ENCODE assay signal across 22 cellular contexts in the genomic region with DNA sequence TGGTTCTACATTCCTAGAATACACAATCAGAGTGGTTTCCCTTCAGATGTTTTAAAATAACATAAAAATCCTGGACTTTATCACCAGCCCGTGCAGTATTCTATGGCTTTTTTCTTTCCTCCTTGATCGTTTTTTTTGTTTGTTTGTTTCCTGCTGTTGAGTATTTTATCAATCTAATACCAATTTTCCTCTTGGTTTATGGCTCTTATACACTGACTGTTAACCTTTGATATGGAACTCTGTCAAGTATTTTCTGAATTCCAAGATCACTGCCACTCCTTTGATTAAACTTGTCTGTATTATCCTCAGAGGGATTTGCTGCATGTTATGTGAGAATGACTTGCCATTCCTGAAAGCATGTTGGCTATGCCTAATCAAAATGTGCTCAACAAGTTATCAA.
"Had no signal": no experiment of that assay in that cellular context is flagged by ENCODE, and none has a peak within 500 bp of the region (broad histone marks: within the 10 kb centered on the region; RNA-seq: fewer than 3 reads in every experiment).

No MANE protein-coding gene starts in this region.

- H3K9me3 Mint-ChIP-seq: activated T-helper 1 cell treated with anti-CD3 and anti-CD28 coated beads, Interleukin-12 subunit alpha, Interleukin-12 subunit beta, Interleukin-2, Interleukin-4 antibody, amounts not matched to agents 30 ng/mL and 10 ng/mL and 1 ng/mL, durations not matched to agents 14 hours and 24 hours and 36 hours; neural crest cell; stimulated activated naive CD8-positive, alpha-beta T cell treated with anti-CD3 and anti-CD28 coated beads, Interleukin-15, Interleukin-2, amounts not matched to agents 100 ng/mL and 50 ng/mL, for 24 hours; T-helper 2 cell treated with Interferon-gamma antibody and Interleukin-4, amounts not matched to agents 5 μg/mL and 100 μg/mL, for 36 hours; WTC11 had no signal

- ATAC-seq: activated CD4-positive, alpha-beta T cell treated with anti-CD3 and anti-CD28 coated beads for 36 hours; WTC11 had no signal

- H3K27me3 Mint-ChIP-seq: activated CD4-positive, alpha-beta T cell treated with anti-CD3 and anti-CD28 coated beads for 36 hours; activated naive CD8-positive, alpha-beta T cell; progenitor cell of endocrine pancreas; stimulated activated naive CD8-positive, alpha-beta T cell treated with anti-CD3 and anti-CD28 coated beads, Interleukin-15, Interleukin-2, amounts not matched to agents 100 ng/mL and 50 ng/mL, for 24 hours had no signal

- H3K4me3 Mint-ChIP-seq: activated CD4-positive, alpha-beta T cell treated with anti-CD3 and anti-CD28 coated beads for 36 hours; activated naive CD8-positive, alpha-beta T cell; activated T-helper 1 cell treated with anti-CD3 and anti-CD28 coated beads, Interleukin-12 subunit alpha, Interleukin-12 subunit beta, Interleukin-2, Interleukin-4 antibody, amounts not matched to agents 30 ng/mL and 10 ng/mL and 1 ng/mL, durations not matched to agents 14 hours and 24 hours and 36 hours; neural crest cell; stimulated activated naive CD8-positive, alpha-beta T cell treated with anti-CD3 and anti-CD28 coated beads, Interleukin-15, Interleukin-2, amounts not matched to agents 100 ng/mL and 50 ng/mL, for 24 hours; T-helper 2 cell treated with Interferon-gamma antibody and Interleukin-4, amounts not matched to agents 5 μg/mL and 100 μg/mL, for 36 hours; WTC11 had no signal

- H3K36me3 ChIP-seq: left lung, right atrium auricular region, tibial nerve, uterus had no signal

- H3K4me3 ChIP-seq: left lung, right atrium auricular region, tibial nerve, uterus had no signal

- H3K4me1 ChIP-seq: right atrium auricular region, uterus had no signal

- H3K36me3 Mint-ChIP-seq: activated naive CD8-positive, alpha-beta T cell; WTC11 had no signal

- DNase-seq: activated CD4-positive, alpha-beta T cell treated with anti-CD3 and anti-CD28 coated beads for 36 hours; activated CD4-positive, alpha-beta T cell treated with anti-CD3 and anti-CD28 coated beads, Interleukin-2, amount 50 U/mL, for 48 hours; activated T-cell treated with anti-CD3 and anti-CD28 coated beads for 4 hours; dermis blood vessel endothelial cell; effector memory CD4-positive, alpha-beta T cell; foreskin fibroblast; hippocampal formation; islet precursor cell; left lung; midbrain; stimulated activated CD4-positive, alpha-beta T cell treated with anti-CD3 and anti-CD28 coated beads, Interleukin-15, amount 100 ng/mL, for 24 hours; stimulated activated CD4-positive, alpha-beta T cell treated with anti-CD3 and anti-CD28 coated beads, Interleukin-2, amount 100 ng/mL, for 48 hours; uterus had no signal

- H3K9me3 ChIP-seq: left lung, right atrium auricular region, tibial nerve, uterus had no signal

- H3K27me3 ChIP-seq: left lung, right atrium auricular region, tibial nerve, uterus had no signal

- H3K27ac Mint-ChIP-seq: activated CD4-positive, alpha-beta T cell treated with anti-CD3 and anti-CD28 coated beads for 36 hours; activated naive CD8-positive, alpha-beta T cell; activated T-helper 1 cell treated with anti-CD3 and anti-CD28 coated beads, Interleukin-12 subunit alpha, Interleukin-12 subunit beta, Interleukin-2, Interleukin-4 antibody, amounts not matched to agents 30 ng/mL and 10 ng/mL and 1 ng/mL, durations not matched to agents 14 hours and 24 hours and 36 hours; progenitor cell of endocrine pancreas; stimulated activated naive CD8-positive, alpha-beta T cell treated with anti-CD3 and anti-CD28 coated beads, Interleukin-15, Interleukin-2, amounts not matched to agents 100 ng/mL and 50 ng/mL, for 24 hours; T-helper 2 cell treated with Interferon-gamma antibody and Interleukin-4, amounts not matched to agents 5 μg/mL and 100 μg/mL, for 36 hours; WTC11 had no signal

- H3K27ac ChIP-seq: right atrium auricular region, uterus had no signal
